Comparison of ENCODE assay signal across 17 cellular contexts in the genomic region with DNA sequence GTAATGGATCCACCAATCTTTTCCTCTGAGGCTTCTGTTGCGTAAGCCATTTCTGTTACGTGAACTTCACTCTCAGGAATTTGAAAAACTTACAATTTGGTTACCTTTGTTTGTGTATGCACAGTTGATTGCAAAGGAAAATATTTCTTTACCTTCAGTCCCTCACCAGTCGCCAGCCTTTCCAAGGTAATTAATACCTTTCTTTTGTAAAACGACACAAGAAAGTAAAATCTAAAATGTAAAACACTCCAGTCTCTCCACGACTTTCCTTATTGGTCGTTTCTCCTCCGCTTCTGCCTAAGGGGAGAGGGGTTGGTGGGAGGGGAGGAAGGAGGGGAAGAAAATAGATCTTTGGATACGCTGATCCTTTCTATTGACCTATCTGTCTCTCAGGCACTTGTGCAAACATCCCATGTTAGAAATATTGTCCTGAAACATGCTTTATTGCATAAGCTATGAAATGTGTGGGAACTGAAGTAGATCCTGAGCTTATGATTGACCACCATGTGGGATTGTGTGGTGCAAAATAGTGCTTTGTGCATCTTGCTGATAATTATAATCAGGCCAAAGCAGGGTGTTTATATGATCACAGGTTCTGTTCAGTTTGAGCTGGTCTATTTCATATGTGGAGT.
"Had no signal": no experiment of that assay in that cellular context is flagged by ENCODE, and none has a peak within 500 bp of the region (broad histone marks: within the 10 kb centered on the region; RNA-seq: fewer than 3 reads in every experiment).

No MANE protein-coding gene starts in this region.

- H3K27ac ChIP-seq: cardiac muscle cell, lower lobe of right lung, right atrium auricular region had no signal

- H3K4me2 ChIP-seq: smooth muscle cell had no signal

- H3K27me3 Mint-ChIP-seq: activated T-cell treated with anti-CD3 and anti-CD28 coated beads, Interleukin-2, amount 50 U/mL, for 24 hours had no signal

- H3K9me3 Mint-ChIP-seq: activated naive CD8-positive, alpha-beta T cell treated with anti-CD3 and anti-CD28 coated beads, Interleukin-2, amount 10 ng/mL, durations not matched to agents 7 days and 5 days; activated T-cell treated with anti-CD3 and anti-CD28 coated beads, Interleukin-2, amount 50 U/mL, for 24 hours; stimulated activated effector memory CD8-positive, alpha-beta T cell treated with anti-CD3 and anti-CD28 coated beads, Interleukin-12 subunit alpha, Interleukin-12 subunit beta, amount 100 ng/mL, for 72 hours; T-helper 1 cell treated with Interleukin-12 subunit alpha and Interleukin-12 subunit beta and Interleukin-4 antibody, amounts not matched to agents 30 μg/mL and 1 μg/mL, for 36 hours had no signal

- ATAC-seq: activated CD4-positive, CD25-positive, alpha-beta regulatory T cell treated with anti-CD3 and anti-CD28 coated beads, Interleukin-2, amount 50 U/mL, for 24 hours; activated CD8-positive, alpha-beta memory T cell treated with anti-CD3 and anti-CD28 coated beads, Interleukin-2, amount 10 ng/mL, durations not matched to agents 7 days and 5 days; lower lobe of right lung; stimulated activated effector memory CD8-positive, alpha-beta T cell treated with anti-CD3 and anti-CD28 coated beads, Interleukin-12 subunit alpha, Interleukin-12 subunit beta, amount 100 ng/mL, for 72 hours had no signal

- H3K36me3 ChIP-seq: lower lobe of right lung had no signal

- DNase-seq: activated CD4-positive, alpha-beta T cell treated with anti-CD3 and anti-CD28 coated beads, Interleukin-2, amount 50 U/mL, for 4 hours; activated CD8-positive, alpha-beta memory T cell treated with anti-CD3 and anti-CD28 coated beads, Interleukin-2, amount 10 ng/mL, durations not matched to agents 7 days and 5 days; activated gamma-delta T cell treated with Interleukin-2 at 50 U/mL for 16 hours; activated naive CD8-positive, alpha-beta T cell treated with anti-CD3 and anti-CD28 coated beads, Interleukin-2, amount 10 ng/mL, durations not matched to agents 7 days and 5 days; activated T-cell treated with anti-CD3 and anti-CD28 coated beads, Interleukin-2, amount 50 U/mL, for 24 hours; aorta; effector memory CD4-positive, alpha-beta T cell; hippocampal formation; lower lobe of right lung; midbrain; posterior cingulate gyrus had no signal

- H3K36me3 Mint-ChIP-seq: activated CD8-positive, alpha-beta memory T cell treated with anti-CD3 and anti-CD28 coated beads, Interleukin-2, amount 10 ng/mL, durations not matched to agents 7 days and 5 days; activated naive CD8-positive, alpha-beta T cell treated with anti-CD3 and anti-CD28 coated beads, Interleukin-2, amount 10 ng/mL, durations not matched to agents 7 days and 5 days; stimulated activated effector memory CD8-positive, alpha-beta T cell treated with anti-CD3 and anti-CD28 coated beads, Interleukin-12 subunit alpha, Interleukin-12 subunit beta, amount 100 ng/mL, for 72 hours had no signal

- H3K4me1 Mint-ChIP-seq: activated naive CD8-positive, alpha-beta T cell treated with anti-CD3 and anti-CD28 coated beads, Interleukin-2, amount 10 ng/mL, durations not matched to agents 7 days and 5 days had no signal

- H3K27me3 ChIP-seq: cardiac muscle cell, right atrium auricular region had no signal

- H3K4me3 Mint-ChIP-seq: activated CD8-positive, alpha-beta memory T cell treated with anti-CD3 and anti-CD28 coated beads, Interleukin-2, amount 10 ng/mL, durations not matched to agents 7 days and 5 days; activated naive CD8-positive, alpha-beta T cell treated with anti-CD3 and anti-CD28 coated beads, Interleukin-2, amount 10 ng/mL, durations not matched to agents 7 days and 5 days; activated T-cell treated with anti-CD3 and anti-CD28 coated beads, Interleukin-2, amount 50 U/mL, for 24 hours; stimulated activated effector memory CD8-positive, alpha-beta T cell treated with anti-CD3 and anti-CD28 coated beads, Interleukin-12 subunit alpha, Interleukin-12 subunit beta, amount 100 ng/mL, for 72 hours; T-helper 1 cell treated with Interleukin-12 subunit alpha and Interleukin-12 subunit beta and Interleukin-4 antibody, amounts not matched to agents 30 μg/mL and 1 μg/mL, for 36 hours had no signal

- H3K9me3 ChIP-seq: lower lobe of right lung, right atrium auricular region had no signal

- H3K4me3 ChIP-seq: cardiac muscle cell, lower lobe of right lung, right atrium auricular region, smooth muscle cell had no signal

- H3K27ac Mint-ChIP-seq: activated CD8-positive, alpha-beta memory T cell treated with anti-CD3 and anti-CD28 coated beads, Interleukin-2, amount 10 ng/mL, durations not matched to agents 7 days and 5 days; activated naive CD8-positive, alpha-beta T cell treated with anti-CD3 and anti-CD28 coated beads, Interleukin-2, amount 10 ng/mL, durations not matched to agents 7 days and 5 days; activated T-cell treated with anti-CD3 and anti-CD28 coated beads, Interleukin-2, amount 50 U/mL, for 24 hours; stimulated activated effector memory CD8-positive, alpha-beta T cell treated with anti-CD3 and anti-CD28 coated beads, Interleukin-12 subunit alpha, Interleukin-12 subunit beta, amount 100 ng/mL, for 72 hours; T-helper 1 cell treated with Interleukin-12 subunit alpha and Interleukin-12 subunit beta and Interleukin-4 antibody, amounts not matched to agents 30 μg/mL and 1 μg/mL, for 36 hours had no signal
